In the genomic region with DNA sequence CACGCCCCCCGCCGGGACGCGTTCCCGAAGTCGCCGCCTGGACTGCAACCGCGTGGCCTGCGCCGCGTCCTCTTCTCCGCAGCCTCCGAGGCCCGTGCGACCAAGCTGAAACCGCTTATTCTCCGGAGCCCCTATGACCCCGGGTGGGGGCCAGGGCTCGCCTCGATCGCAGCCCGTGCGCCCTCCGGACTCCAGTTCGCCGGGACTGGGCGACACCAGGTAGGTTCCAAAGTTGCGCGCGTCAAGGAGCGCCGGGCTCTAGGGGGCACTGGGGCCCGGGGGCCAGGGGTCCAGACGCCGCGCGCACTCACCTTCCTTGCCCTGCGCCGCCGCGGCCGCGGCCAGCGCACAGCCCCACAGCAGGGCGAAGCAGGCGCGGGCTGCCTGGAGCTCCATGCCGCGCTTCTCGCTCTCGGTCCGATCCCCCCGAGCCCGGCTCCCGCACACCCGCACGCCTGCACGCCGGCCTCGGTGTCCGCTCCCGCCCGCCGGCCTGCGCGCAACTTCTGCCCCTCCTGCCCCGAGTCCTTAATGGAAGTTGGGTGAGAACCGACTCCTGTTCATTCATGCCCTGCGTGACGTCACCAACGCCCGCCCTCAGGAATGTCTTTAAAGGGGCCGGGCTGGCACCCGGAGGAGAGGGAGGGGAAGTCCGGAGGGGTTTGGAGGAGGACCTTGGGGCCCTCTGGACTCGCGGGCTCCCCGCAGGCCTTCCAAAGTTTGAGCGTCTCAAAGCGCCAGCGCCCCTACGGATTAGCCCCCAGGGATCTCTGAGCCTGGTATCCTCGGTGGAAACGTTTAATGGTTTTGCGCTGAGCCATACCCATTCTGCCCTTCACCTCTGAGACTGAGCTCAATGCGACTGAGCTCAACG, we compare ENCODE assay signal across 9 cellular contexts. TPM values are rescaled to one million over a fixed set of nuclear protein-coding genes. Genes with fewer than 3 reads are reported as not detected.
DNase-seq lines count a peak whose midpoint lies in the region; ATAC-seq and TF ChIP-seq lines count a peak whose summit lies in the region.
"Had no signal": no experiment of that assay in that cellular context is flagged by ENCODE, and none has a peak within 500 bp of the region (broad histone marks: within the 10 kb centered on the region; RNA-seq: fewer than 3 reads in every experiment).

A gene (minus strand): TSS at position 533 of the 874 bp plus-strand sequence. CDS start 137 bp downstream, at position 396.

- no peak for TF ChIP-seq EP300 in sigmoid colon (IDR thresholded peaks at IDR 0.05)

- H3K4me1 ChIP-seq in sigmoid colon = peaks cover 0 to 38% (median 27%) of the 10 kb centered on the region in 4 donors

- no peaks in the 10 kb centered on the region for H3K27me3 ChIP-seq in sigmoid colon

- TF ChIP-seq POLR2A in sigmoid colon (IDR thresholded peaks at IDR 0.05) = peak; percentile 73 to 85

- DNase-seq in NCI-H345 (lab: John Stamatoyannopoulos, UW) (peak; percentile 30), NCI-H345 treated with DMSO at 0.1 percent for 48 hours (lab: John Stamatoyannopoulos, UW; ENCODE audit: unreplicated experiment) (no peak), NCI-H69 (lab: John Stamatoyannopoulos, UW) (peak; percentile 78), cerebellum (ENCODE audit: low spot score) (peak; percentile 89), iPS-NIHi7 (ENCODE audit: extremely low spot score) (peak; percentile 90), sigmoid colon (peak; percentile 93)
- DNase-seq: DND-41 had no signal

- H3K36me3 ChIP-seq in sigmoid colon = no peaks in the 10 kb centered on the region

- H3K4me3 ChIP-seq in sigmoid colon = peak within 1 kb of the TSS; percentile 56 to 80 (median 56)

- intact Hi-C loops in sigmoid colon (cut with DNase I) = loop anchor here (2.0 kb wide), 1 partner anchor 77 kb away; no protein-coding TSS in a partner anchor

- no peak for TF ChIP-seq CTCF in sigmoid colon (IDR thresholded peaks at IDR 0.05)

- no peaks in the 10 kb centered on the region for H3K9me3 ChIP-seq in sigmoid colon

- ATAC-seq in GM19455 (IDR thresholded peaks at IDR 0.05; ENCODE audit: unreplicated experiment) (no peak), HG03460 (IDR thresholded peaks at IDR 0.05; ENCODE audit: unreplicated experiment) (no peak)

- peak within 1 kb of the TSS; percentile 76 to 89 (median 81) for H3K27ac ChIP-seq in sigmoid colon

- WGBS in sigmoid colon, 2 donors = 3 to 5% methylated on average over 89 of the region's 89 CpGs

RNA-seq across cellular contexts. Expression of the gene that starts here (rescaled TPM):
- total RNA-seq in cerebellum (2.3 TPM), sigmoid colon (1 to 10 TPM; 3.3 to 6.4 (median 4.9) TPM)
- 10 to 100 TPM in 1 of 3 donors, 1 to 10 TPM in 2; 6.0 to 24.7 (median 9.9) TPM for polyA plus RNA-seq in sigmoid colon
